Comparison of ENCODE assay signal across 1 cellular context in the genomic region with DNA sequence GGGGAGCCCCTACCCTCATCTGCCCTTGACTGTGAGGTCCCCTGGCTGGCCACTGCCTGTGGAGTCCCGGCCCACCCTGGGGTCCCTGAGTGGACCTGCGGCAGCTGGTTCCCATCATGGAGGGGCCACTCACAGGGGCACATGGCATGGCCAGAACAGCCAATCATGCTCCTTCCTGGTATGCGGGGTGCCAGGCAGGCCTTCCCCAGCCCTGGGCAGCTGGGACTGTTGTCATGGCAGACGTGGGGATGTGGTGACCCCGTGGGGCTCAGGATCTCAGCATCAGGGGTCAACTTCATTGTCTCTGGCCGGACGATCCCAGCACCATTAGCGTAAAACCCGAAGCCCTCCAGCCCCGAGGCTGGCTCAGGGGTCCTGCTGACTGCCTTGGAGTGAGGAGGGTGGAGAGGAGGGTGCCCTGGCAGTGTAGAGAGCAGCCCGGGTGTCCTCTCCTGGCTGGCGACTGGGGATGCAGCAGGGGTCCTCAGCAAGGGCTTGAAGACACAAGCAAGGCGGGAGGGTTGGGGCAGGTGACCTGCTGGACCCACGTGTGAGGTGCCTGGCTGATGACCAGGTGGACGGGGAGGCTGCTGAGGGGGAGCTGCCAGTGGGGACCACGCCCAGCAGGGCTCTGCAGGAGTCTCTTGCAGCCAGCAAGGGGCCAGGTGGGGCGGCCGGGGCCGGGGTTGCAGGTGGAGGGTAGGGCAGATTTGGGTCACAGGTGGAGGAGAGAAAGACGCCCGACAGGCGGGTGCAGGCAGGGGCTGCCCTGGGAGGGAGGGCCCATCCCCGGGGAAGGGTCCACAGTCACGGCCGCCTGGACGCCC.
TF ChIP-seq lines count a peak whose summit lies in the region.

No MANE protein-coding gene starts in this region.

TF ChIP-seq in WTC11, 78 proteins besides CTCF, POLR2A, EP300 and RAD21 (continued from another document):
- TF ChIP-seq, protein P1, sequence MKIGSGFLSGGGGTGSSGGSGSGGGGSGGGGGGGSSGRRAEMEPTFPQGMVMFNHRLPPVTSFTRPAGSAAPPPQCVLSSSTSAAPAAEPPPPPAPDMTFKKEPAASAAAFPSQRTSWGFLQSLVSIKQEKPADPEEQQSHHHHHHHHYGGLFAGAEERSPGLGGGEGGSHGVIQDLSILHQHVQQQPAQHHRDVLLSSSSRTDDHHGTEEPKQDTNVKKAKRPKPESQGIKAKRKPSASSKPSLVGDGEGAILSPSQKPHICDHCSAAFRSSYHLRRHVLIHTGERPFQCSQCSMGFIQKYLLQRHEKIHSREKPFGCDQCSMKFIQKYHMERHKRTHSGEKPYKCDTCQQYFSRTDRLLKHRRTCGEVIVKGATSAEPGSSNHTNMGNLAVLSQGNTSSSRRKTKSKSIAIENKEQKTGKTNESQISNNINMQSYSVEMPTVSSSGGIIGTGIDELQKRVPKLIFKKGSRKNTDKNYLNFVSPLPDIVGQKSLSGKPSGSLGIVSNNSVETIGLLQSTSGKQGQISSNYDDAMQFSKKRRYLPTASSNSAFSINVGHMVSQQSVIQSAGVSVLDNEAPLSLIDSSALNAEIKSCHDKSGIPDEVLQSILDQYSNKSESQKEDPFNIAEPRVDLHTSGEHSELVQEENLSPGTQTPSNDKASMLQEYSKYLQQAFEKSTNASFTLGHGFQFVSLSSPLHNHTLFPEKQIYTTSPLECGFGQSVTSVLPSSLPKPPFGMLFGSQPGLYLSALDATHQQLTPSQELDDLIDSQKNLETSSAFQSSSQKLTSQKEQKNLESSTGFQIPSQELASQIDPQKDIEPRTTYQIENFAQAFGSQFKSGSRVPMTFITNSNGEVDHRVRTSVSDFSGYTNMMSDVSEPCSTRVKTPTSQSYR (CRISPR knock-in tag; IDR thresholded peaks at IDR 0.05) = no peak
- TF ChIP-seq, protein P2, sequence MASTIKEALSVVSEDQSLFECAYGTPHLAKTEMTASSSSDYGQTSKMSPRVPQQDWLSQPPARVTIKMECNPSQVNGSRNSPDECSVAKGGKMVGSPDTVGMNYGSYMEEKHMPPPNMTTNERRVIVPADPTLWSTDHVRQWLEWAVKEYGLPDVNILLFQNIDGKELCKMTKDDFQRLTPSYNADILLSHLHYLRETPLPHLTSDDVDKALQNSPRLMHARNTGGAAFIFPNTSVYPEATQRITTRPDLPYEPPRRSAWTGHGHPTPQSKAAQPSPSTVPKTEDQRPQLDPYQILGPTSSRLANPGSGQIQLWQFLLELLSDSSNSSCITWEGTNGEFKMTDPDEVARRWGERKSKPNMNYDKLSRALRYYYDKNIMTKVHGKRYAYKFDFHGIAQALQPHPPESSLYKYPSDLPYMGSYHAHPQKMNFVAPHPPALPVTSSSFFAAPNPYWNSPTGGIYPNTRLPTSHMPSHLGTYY (CRISPR knock-in tag; IDR thresholded peaks at IDR 0.05) = no peak
- TF ChIP-seq CREB1 (CRISPR knock-in tag; IDR thresholded peaks at IDR 0.05) = no peak
- TF ChIP-seq ELF4 (CRISPR knock-in tag; IDR thresholded peaks at IDR 0.05; ENCODE audit: low read depth) = no peak
- no peak for TF ChIP-seq FOXK1 (CRISPR knock-in tag; IDR thresholded peaks at IDR 0.05)
- TF ChIP-seq RORB (CRISPR knock-in tag; IDR thresholded peaks at IDR 0.05) = no peak
- TF ChIP-seq, protein P3, sequence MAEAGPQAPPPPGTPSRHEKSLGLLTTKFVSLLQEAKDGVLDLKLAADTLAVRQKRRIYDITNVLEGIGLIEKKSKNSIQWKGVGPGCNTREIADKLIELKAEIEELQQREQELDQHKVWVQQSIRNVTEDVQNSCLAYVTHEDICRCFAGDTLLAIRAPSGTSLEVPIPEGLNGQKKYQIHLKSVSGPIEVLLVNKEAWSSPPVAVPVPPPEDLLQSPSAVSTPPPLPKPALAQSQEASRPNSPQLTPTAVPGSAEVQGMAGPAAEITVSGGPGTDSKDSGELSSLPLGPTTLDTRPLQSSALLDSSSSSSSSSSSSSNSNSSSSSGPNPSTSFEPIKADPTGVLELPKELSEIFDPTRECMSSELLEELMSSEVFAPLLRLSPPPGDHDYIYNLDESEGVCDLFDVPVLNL (CRISPR knock-in tag; IDR thresholded peaks at IDR 0.05; ENCODE audit: borderline replicate concordance, low read depth) = no peak
- TF ChIP-seq SMAD3 (CRISPR knock-in tag; IDR thresholded peaks at IDR 0.05; ENCODE audit: borderline replicate concordance) = no peak
- no peak for TF ChIP-seq ETV6 (CRISPR knock-in tag; IDR thresholded peaks at IDR 0.05)
- TF ChIP-seq TEAD1 (CRISPR knock-in tag; IDR thresholded peaks at IDR 0.05) = no peak
- TF ChIP-seq GRHL2 (CRISPR knock-in tag; IDR thresholded peaks at IDR 0.05; ENCODE audit: insufficient replicate concordance, severe bottlenecking) = no peak
TF ChIP-seq in WTC11: peak in this region for 0.
